Comparison of ENCODE assay signal across 10 cellular contexts in genomic region chr10:69375307-69376151, GRCh38. TPM values are rescaled to one million over a fixed set of nuclear protein-coding genes. Genes with fewer than 3 reads are reported as not detected.
DNase-seq lines count a peak whose midpoint lies in the region; ATAC-seq, FAIRE-seq and TF ChIP-seq lines count a peak whose summit lies in the region.
"Had no signal": no experiment of that assay in that cellular context is flagged by ENCODE, and none has a peak within 500 bp of the region (broad histone marks: within the 10 kb centered on the region; RNA-seq: fewer than 3 reads in every experiment).

No MANE protein-coding gene starts in this region.

- H2AFZ ChIP-seq in keratinocyte (ENCODE audit: control insufficient read depth, low read length) (no peak overlapping the region), PC-9 (no peak overlapping the region)

- peaks cover 3% of the 10 kb centered on the region for H3K9me1 ChIP-seq in keratinocyte (ENCODE audit: control insufficient read depth, extremely low read depth, insufficient read depth, low read length)

- peak in 1 of 3 donors; percentile 64 for TF ChIP-seq CTCF in breast epithelium (IDR thresholded peaks at IDR 0.05)
- peak in 1 of 3 experiments; percentile 13 for TF ChIP-seq CTCF in keratinocyte (optimal IDR thresholded peaks at IDR 0.05 in 1 of 3, IDR thresholded peaks at IDR 0.05 in 1 of 3, conservative IDR thresholded peaks at IDR 0.05 in 1 of 3; ENCODE audit: extremely low read depth in 1 of 3, insufficient read depth in 2 of 3, low read length in 3 of 3)
- no peak for TF ChIP-seq CTCF in stomach (IDR thresholded peaks at IDR 0.05)
- no peak for TF ChIP-seq CTCF in PC-9 (conservative IDR thresholded peaks at IDR 0.05)

- peak overlapping the region; percentile 49 for H3K4me2 ChIP-seq in keratinocyte (ENCODE audit: control insufficient read depth, extremely low read depth, insufficient read depth, low read depth, low read length)
- no peak overlapping the region for H3K4me2 ChIP-seq in PC-9

- H3K9ac ChIP-seq in keratinocyte (ENCODE audit: control insufficient read depth, extremely low read depth, insufficient read depth, low read length): peak overlapping the region; percentile 8

- H3K27ac ChIP-seq in breast epithelium: peak overlapping the region; percentile 72 to 76
- H3K27ac ChIP-seq in keratinocyte (ENCODE audit: control insufficient read depth, insufficient read depth, low read length): peak overlapping the region; percentile 59
- H3K27ac ChIP-seq in stomach: peak overlapping the region in 3 of 5 donors; percentile 14 to 53 (median 49)
- H3K27ac ChIP-seq in PC-9: no peak overlapping the region

- H3K79me2 ChIP-seq in keratinocyte (ENCODE audit: control insufficient read depth, insufficient read depth, low read length) (peaks cover 2% of the 10 kb centered on the region), PC-9 (ENCODE audit: low read depth) (no peaks in the 10 kb centered on the region)

- H3K4me3 ChIP-seq in breast epithelium (peak overlapping the region in 2 of 3 donors; percentile 32 to 33), keratinocyte (ENCODE audit: control insufficient read depth in 2 of 3, extremely low read depth in 1 of 3, insufficient read depth in 2 of 3, low read depth in 1 of 3, low read length in 3 of 3) (no peak overlapping the region), stomach (no peak overlapping the region), PC-9 (no peak overlapping the region)

- no peaks in the 10 kb centered on the region for H3K9me3 ChIP-seq in breast epithelium
- no peaks in the 10 kb centered on the region for H3K9me3 ChIP-seq in keratinocyte (ENCODE audit: control insufficient read depth, low read depth, low read length)
- no peaks in the 10 kb centered on the region for H3K9me3 ChIP-seq in stomach
- H3K9me3 ChIP-seq in PC-9 (ENCODE audit: insufficient read depth, low read depth): no peaks in the 10 kb centered on the region

- peak; percentile 93 for FAIRE-seq in keratinocyte (lab: Jason Lieb, UNC)

- TF ChIP-seq POLR2A in breast epithelium (IDR thresholded peaks at IDR 0.05): no peak
- no peak for TF ChIP-seq POLR2A in stomach (IDR thresholded peaks at IDR 0.05)

- DNase-seq in NCI-H1694 (lab: John Stamatoyannopoulos, UW): peak; percentile 86
- peak; percentile 82 to 93 for DNase-seq in breast epithelium (ENCODE audit: low spot score in 2 of 2)
- no peak for DNase-seq in keratinocyte (ENCODE audit: low read depth, low spot score)
- DNase-seq in stomach: no peak
- no peak for DNase-seq in NCI-H774 (lab: John Stamatoyannopoulos, UW)
- no peak for DNase-seq in PC-9
- DNase-seq: NCI-H2107 had no signal

- H3K36me3 ChIP-seq in breast epithelium (no peaks in the 10 kb centered on the region), keratinocyte (ENCODE audit: control insufficient read depth in 2 of 2, extremely low read depth in 1 of 2, insufficient read depth in 2 of 2, low read length in 2 of 2) (peaks cover 23 to 37% of the 10 kb centered on the region in 2 experiments), stomach (peaks cover 50 to 100% (median 92%) of the 10 kb centered on the region in 4 donors), PC-9 (ENCODE audit: low read depth) (peaks cover 12% of the 10 kb centered on the region)

- no peak for ATAC-seq in activated CD4-positive, CD25-positive, alpha-beta regulatory T cell treated with anti-CD3 and anti-CD28 coated beads, Interleukin-2, amount 50 U/mL, for 24 hours
- ATAC-seq in HG03139 (IDR thresholded peaks at IDR 0.05; ENCODE audit: unreplicated experiment): no peak

- H4K20me1 ChIP-seq in keratinocyte (ENCODE audit: control insufficient read depth, extremely low read depth, insufficient read depth, low read length) (no peaks in the 10 kb centered on the region), PC-9 (ENCODE audit: insufficient read depth) (no peaks in the 10 kb centered on the region)

- H3K4me1 ChIP-seq in breast epithelium (peaks cover 4 to 16% of the 10 kb centered on the region in 2 donors), keratinocyte (ENCODE audit: control insufficient read depth, extremely low read depth, insufficient read depth, low read length) (peaks cover 35% of the 10 kb centered on the region), stomach (peaks cover 0 to 47% (median 29%) of the 10 kb centered on the region in 4 donors), PC-9 (replicated peaks; ENCODE audit: insufficient read depth) (no peaks in the 10 kb centered on the region)

- H3K9me2 ChIP-seq in PC-9 (ENCODE audit: insufficient read depth): no peaks in the 10 kb centered on the region

- POLR2A ChIA-PET in PC-9 (lab: Charles Lee; ENCODE audit: unreplicated experiment): no interaction called here

- TF ChIP-seq EP300 in stomach (IDR thresholded peaks at IDR 0.05): no peak

- CTCF ChIA-PET in PC-9 (lab: Charles Lee): interaction anchor here (1.4 kb wide), 1 partner anchor 15 kb away, joined by 4 read pairs; no protein-coding TSS in a partner anchor

- 24 to 36% (median 31%) methylated on average over 13 to 19 of the region's 19 CpGs for WGBS in stomach, 5 donors

- H3F3A ChIP-seq in PC-9 (ENCODE audit: insufficient read depth, low read depth): no peaks in the 10 kb centered on the region

- BruUV-seq in PC-9 (replicated peaks; lab: Mats Ljungman, UMichigan): no TSS peak

- intact Hi-C loops in breast epithelium (cut with DNase I; ENCODE audit: low total_unique reads): no loop called here
- intact Hi-C loops in stomach (cut with DNase I; ENCODE audit: low total_unique reads): no loop called here
- intact Hi-C loops in PC-9 (cut with micrococcal nuclease; ENCODE audit: unreplicated experiment): no loop called here

- dilution Hi-C loops in keratinocyte (cut with MboI; ENCODE audit: extremely low pct_ligation_motif_present, low sequenced_read_pairs): no loop called here

- no peaks in the 10 kb centered on the region for H3K27me3 ChIP-seq in breast epithelium
- no peaks in the 10 kb centered on the region for H3K27me3 ChIP-seq in keratinocyte (ENCODE audit: control insufficient read depth, extremely low read depth, insufficient read depth, low read length)
- no peaks in the 10 kb centered on the region for H3K27me3 ChIP-seq in stomach
- H3K27me3 ChIP-seq in PC-9 (ENCODE audit: insufficient read depth, low read depth): no peaks in the 10 kb centered on the region

RNA-seq across cellular contexts. Expression of gene TACR2, which starts 41.2 kb away (rescaled TPM):
- total RNA-seq in breast epithelium (1 to 10 TPM in 1 of 3 donors, under 1 TPM in 2; 0.66 to 3.2 (median 0.73) TPM), stomach (100 to 1,000 TPM in 1 of 5 donors, 10 to 100 TPM in 3, 1 to 10 TPM in 1; 5.7 to 133 (median 14.3) TPM), PC-9 (2021) (0.23 TPM in 1 of 2 replicates, not detected in the other)
- polyA plus RNA-seq in keratinocyte (0.05 to 0.11 TPM (median 0.07 TPM) in 3 replicates), stomach (10 to 100 TPM in 1 of 3 donors, under 1 TPM in 1, not detected in 1; 0.56 to 67.8 TPM)
- polyA plus RNA-seq in keratinocyte (2011; ENCODE audit: low read depth): not detected
- 0.06 TPM in 1 of 2 replicates, not detected in the other for polyA plus RNA-seq in keratinocyte (2011; cell fraction: cytosol; rRNA removed)
- polyA plus RNA-seq in keratinocyte (2011; cell fraction: nucleus; rRNA removed): not detected in 2 replicates
- 0.16 and 0.65 TPM in 2 replicates for polyA plus RNA-seq in keratinocyte (2012; ENCODE audit: low replicate concordance)
- polyA minus RNA-seq in keratinocyte: not detected in 3 replicates
- polyA minus RNA-seq in keratinocyte (2011; cell fraction: cytosol; rRNA and poly(A)+ RNA removed): not detected
- polyA minus RNA-seq in keratinocyte (2011; cell fraction: nucleus; rRNA and poly(A)+ RNA removed): not detected in 2 replicates
- total RNA-seq: chondrocyte had no signal

Comparison
In these comparisons a context has a peak if more than half of its experiments do, and no peak if none do; other contexts are left out.
1. DNase-seq: peak in NCI-H1694 (single experiment) and breast epithelium (2 of 2); none in keratinocyte (single experiment), stomach (single experiment), NCI-H774 (single experiment) and PC-9 (0 of 2).
2. H3K4me3 ChIP-seq: peak in breast epithelium (2 of 3); none in keratinocyte (0 of 3), stomach (0 of 4) and PC-9 (single experiment).